In the genomic region with DNA sequence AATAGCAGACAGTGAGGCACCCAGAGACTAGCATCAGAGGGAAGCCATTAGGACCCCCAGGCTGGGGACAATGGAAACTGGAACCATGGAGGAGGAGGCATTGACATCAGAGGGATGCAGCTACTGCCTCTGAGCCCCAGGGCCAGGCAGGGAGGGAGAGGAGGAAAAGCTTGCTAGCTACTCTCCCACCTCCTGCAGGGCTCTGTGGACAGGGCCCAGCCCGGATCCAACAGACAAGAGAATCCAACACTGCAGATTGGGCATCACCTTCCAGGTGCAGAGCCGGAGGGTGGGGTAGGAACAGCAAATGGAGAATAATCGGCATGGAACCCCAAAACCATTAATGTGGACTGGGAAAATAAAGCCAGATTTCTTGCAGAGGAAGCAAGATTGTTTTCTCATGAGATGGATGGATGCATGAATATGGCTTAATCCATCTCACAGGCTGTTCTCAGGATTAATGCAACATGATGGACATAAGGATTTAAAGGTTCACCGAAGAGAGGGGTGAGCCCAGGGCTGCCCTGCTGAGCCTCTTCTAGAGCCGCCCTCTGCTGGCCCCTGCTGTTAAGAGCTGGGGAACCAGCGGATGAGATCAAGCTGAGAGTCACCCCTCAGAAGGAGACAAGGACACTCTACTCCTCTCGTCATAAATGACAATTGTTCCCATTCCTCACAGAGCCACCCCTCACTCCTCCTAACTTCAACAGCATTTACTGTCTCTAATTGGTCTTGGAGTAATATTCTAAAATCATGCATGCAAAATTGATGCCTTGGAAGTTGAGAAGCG, we compare ENCODE assay signal across 8 cellular contexts. TPM values are rescaled to one million over a fixed set of nuclear protein-coding genes. Genes with fewer than 3 reads are reported as not detected.
A peak's percentile ranks its signal among the peaks of the same experiment; 100 is the strongest.
DNase-seq lines count a peak whose midpoint lies in the region; ATAC-seq and TF ChIP-seq lines count a peak whose summit lies in the region.

No MANE protein-coding gene starts in this region.

- H3K27me3 ChIP-seq in DND-41 (ENCODE audit: insufficient read depth, low read length, poor library complexity) (peaks cover 7% of the 10 kb centered on the region), adrenal gland (peaks cover 11% of the 10 kb centered on the region)

- DNase-seq in DND-41, result peak; percentile 20
- peak in 4 of 7 donors; percentile 19 to 31 (median 24) for DNase-seq in adrenal gland
- peak; percentile 21 to 25 for DNase-seq in lung microvascular endothelial cell (ENCODE audit: low read depth in 2 of 2)
- DNase-seq in NCI-H1105 treated with DMSO at 0.1 percent for 48 hours (lab: John Stamatoyannopoulos, UW), result no peak
- DNase-seq in NCI-H1436 (lab: John Stamatoyannopoulos, UW), result no peak

- no peak overlapping the region for H3K4me2 ChIP-seq in DND-41 (ENCODE audit: insufficient read depth, low read length)

- H3K4me1 ChIP-seq in DND-41 (ENCODE audit: insufficient read depth, low read length) (no peaks in the 10 kb centered on the region), adrenal gland (replicated peaks in 1 of 2) (no peaks in the 10 kb centered on the region)

- no peaks in the 10 kb centered on the region for H3K36me3 ChIP-seq in DND-41 (ENCODE audit: insufficient read depth, low read length)
- no peaks in the 10 kb centered on the region for H3K36me3 ChIP-seq in adrenal gland (replicated peaks in 1 of 2)

- H3K79me2 ChIP-seq in DND-41 (ENCODE audit: insufficient read depth, low read length), result no peaks in the 10 kb centered on the region

- H3K9me3 ChIP-seq in DND-41 (ENCODE audit: insufficient read depth, low read length, severe bottlenecking) (no peaks in the 10 kb centered on the region), adrenal gland (replicated peaks in 1 of 3) (no peaks in the 10 kb centered on the region)

- H3K27ac ChIP-seq in DND-41 (ENCODE audit: low read length) (no peak overlapping the region), adrenal gland (no peak overlapping the region)

- no peak for TF ChIP-seq POLR2A in adrenal gland (IDR thresholded peaks at IDR 0.05)

- WGBS in adrenal gland, 4 donors, result 53 to 63% (median 56%) methylated on average over 8 of the region's 8 CpGs

- ATAC-seq in DND-41 (ENCODE audit: insufficient read depth, low read depth) (peak; percentile 54; the same call in 2 of the 3 replicates), GM19324 (IDR thresholded peaks at IDR 0.05; ENCODE audit: low FRiP score, unreplicated experiment) (no peak), GM19397 (IDR thresholded peaks at IDR 0.05; ENCODE audit: unreplicated experiment) (no peak)

- no peak overlapping the region for H2AFZ ChIP-seq in DND-41 (ENCODE audit: low read depth, low read length)

- H4K20me1 ChIP-seq in DND-41 (ENCODE audit: insufficient read depth, low read length), result no peaks in the 10 kb centered on the region

- no peak overlapping the region for H3K9ac ChIP-seq in DND-41 (ENCODE audit: low read depth, low read length)

- H3K4me3 ChIP-seq in DND-41 (ENCODE audit: low read depth in 1 of 2, low read length in 2 of 2) (no peak overlapping the region), adrenal gland (no peak overlapping the region)

- intact Hi-C loops in adrenal gland (cut with DNase I), result no loop called here

- TF ChIP-seq CTCF in DND-41 (IDR thresholded peaks at IDR 0.05; ENCODE audit: borderline replicate concordance, extremely low read depth, low read length, poor library complexity, severe bottlenecking), result peak; percentile 49
- TF ChIP-seq CTCF in LNCAP (IDR thresholded peaks at IDR 0.05), result peak; percentile 38
- TF ChIP-seq CTCF in adrenal gland (IDR thresholded peaks at IDR 0.05), result peak in 3 of 6 experiments; percentile 20 to 29 (median 29)

RNA-seq across cellular contexts. Expression of a gene that starts 48.8 kb away (rescaled TPM):
- under 1 TPM in 4 of 8 donors, not detected in 4; 0.14 to 0.40 (median 0.20) TPM for total RNA-seq in adrenal gland
- under 1 TPM in 1 of 3 donors, not detected in 2; 0.32 TPM for polyA plus RNA-seq in adrenal gland
- total RNA-seq in lung microvascular endothelial cell, result not detected in 2 replicates

RNA-seq across cellular contexts. Expression of a gene that starts 56.6 kb away (rescaled TPM):
- 100 to 1,000 TPM in 4 of 8 donors, 10 to 100 TPM in 3, 1 to 10 TPM in 1; 9.7 to 194 (median 123) TPM for total RNA-seq in adrenal gland
- polyA plus RNA-seq in adrenal gland, result 10 to 100 TPM in 1 of 3 donors, 1 to 10 TPM in 2; 5.3 to 21.6 (median 8.3) TPM
- 2.0 and 9.4 TPM in 2 replicates for total RNA-seq in lung microvascular endothelial cell

Comparison
In these comparisons a context has a peak if more than half of its experiments do, and no peak if none do; other contexts are left out.
1. DNase-seq: peak in DND-41 (single experiment), adrenal gland (4 of 7) and lung microvascular endothelial cell (2 of 2); none in NCI-H1105 treated with DMSO at 0.1 percent for 48 hours (single experiment) and NCI-H1436 (single experiment).